In the genomic region with DNA sequence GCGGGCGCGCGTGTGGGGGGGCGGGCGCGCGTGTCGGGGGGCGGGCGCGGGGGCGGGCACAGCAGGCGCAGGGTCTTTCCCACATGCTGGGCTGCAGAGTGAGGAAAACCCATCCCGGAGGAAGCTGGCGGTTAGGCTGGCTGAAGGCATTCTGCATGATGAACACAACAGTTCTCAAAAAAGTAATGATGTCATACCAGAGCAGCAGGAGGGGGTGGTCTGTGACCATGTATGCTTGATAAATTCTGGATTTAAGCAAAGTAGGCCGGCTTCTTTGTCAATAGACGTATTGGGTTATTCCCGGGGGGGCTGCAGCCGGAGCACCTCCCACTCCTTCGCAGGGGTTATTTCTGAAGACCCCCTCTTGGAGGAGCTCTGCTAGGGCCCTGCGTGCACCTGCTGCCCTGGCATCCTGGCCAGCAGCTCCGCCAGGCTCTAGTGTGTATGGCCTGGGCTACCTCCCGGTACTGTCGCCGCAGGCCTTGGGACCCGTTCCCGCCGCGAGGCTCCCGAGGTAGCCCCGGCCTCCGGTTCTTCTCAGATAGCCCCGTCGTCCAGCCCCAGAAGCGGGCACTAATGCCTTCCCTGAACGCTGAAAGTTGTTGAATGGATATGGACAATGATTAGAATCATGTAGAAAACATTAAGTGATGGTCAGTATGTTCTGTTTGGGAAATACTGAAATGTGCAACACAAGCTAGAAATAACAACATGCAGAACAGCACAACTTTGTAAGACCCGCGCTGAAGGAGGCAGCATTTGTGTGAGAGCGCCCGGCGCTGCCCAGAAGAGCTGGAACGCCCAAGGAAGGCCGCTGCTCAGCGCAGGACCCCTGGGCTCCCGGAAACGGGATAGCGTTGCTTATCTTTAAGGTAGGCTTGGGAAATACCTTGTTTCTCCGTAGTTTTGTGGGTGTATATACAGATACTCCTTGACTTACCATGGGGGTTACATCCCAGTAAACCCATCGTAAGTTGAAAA, we compare ENCODE assay signal across 7 cellular contexts.
DNase-seq lines count a peak whose midpoint lies in the region; ATAC-seq and TF ChIP-seq lines count a peak whose summit lies in the region.

No MANE protein-coding gene starts in this region.

- peak; percentile 53 for ATAC-seq in HCT116
- peak; percentile 47 for ATAC-seq in central memory CD8-positive, alpha-beta T cell (replicated peaks; ENCODE audit: extremely low read depth, poor library complexity, severe bottlenecking)
- peak; percentile 56 to 65 for ATAC-seq in stimulated activated naive B cell treated with anti-CD40 and anti-IgM and Interleukin-4, amounts not matched to agents 10 μg/mL and 1 μg/mL and 100 μg/mL, for 72 hours (replicated peaks)

- H3K4me1 ChIP-seq in HCT116 (ENCODE audit: control insufficient read depth in 1 of 2, insufficient read depth in 2 of 2, low read length in 2 of 2) = peaks cover 0 to 6% of the 10 kb centered on the region in 2 experiments; a peak in 2 of 4 replicates

- H3K4me1 Mint-ChIP-seq in central memory CD8-positive, alpha-beta T cell = peaks cover 7% of the 10 kb centered on the region
- peaks cover 4 to 7% of the 10 kb centered on the region in 2 donors for H3K4me1 Mint-ChIP-seq in stimulated activated naive B cell treated with anti-CD40 and anti-IgM and Interleukin-4, amounts not matched to agents 10 μg/mL and 1 μg/mL and 100 μg/mL, for 72 hours

- no peaks in the 10 kb centered on the region for H3K79me2 ChIP-seq in HCT116 (ENCODE audit: insufficient read depth, low read length)

- H2AFZ ChIP-seq in HCT116 (ENCODE audit: low read depth, low read length, poor library complexity, severe bottlenecking) = no peak overlapping the region

- H3K4me2 ChIP-seq in HCT116 (ENCODE audit: low read length) = no peak overlapping the region

- no peak for TF ChIP-seq POLR2A in HCT116 (IDR thresholded peaks at IDR 0.05; ENCODE audit: borderline replicate concordance, extremely low read depth, insufficient read depth, insufficient read length)

- H3K27me3 ChIP-seq in HCT116 (ENCODE audit: insufficient read depth, low read length) = no peaks in the 10 kb centered on the region

- peaks cover 4% of the 10 kb centered on the region for H3K36me3 Mint-ChIP-seq in central memory CD8-positive, alpha-beta T cell (ENCODE audit: insufficient read depth)
- no peaks in the 10 kb centered on the region for H3K36me3 Mint-ChIP-seq in stimulated activated naive B cell treated with anti-CD40 and anti-IgM and Interleukin-4, amounts not matched to agents 10 μg/mL and 1 μg/mL and 100 μg/mL, for 72 hours

- intact Hi-C loops in HCT116 (cut with micrococcal nuclease) = loop anchor here (5.0 kb wide), 1 partner anchor 454 kb away; no protein-coding TSS in a partner anchor

- H3K9ac ChIP-seq in HCT116 (ENCODE audit: low read length) = no peak overlapping the region

- no TSS peak for BruUV-seq in HCT116 (replicated peaks; lab: Mats Ljungman, UMichigan)

- no peaks in the 10 kb centered on the region for H3K9me2 ChIP-seq in HCT116 (ENCODE audit: insufficient read depth)

- TF ChIP-seq CTCF in HCT116 (IDR thresholded peaks at IDR 0.05 in 2 of 3, conservative IDR thresholded peaks at IDR 0.05 in 1 of 3; ENCODE audit: borderline replicate concordance in 1 of 3, insufficient read depth in 1 of 3, low read depth in 2 of 3, low read length in 2 of 3) = no peak

- no peaks in the 10 kb centered on the region for H3K36me3 ChIP-seq in HCT116 (ENCODE audit: control insufficient read depth in 1 of 2, insufficient read depth in 2 of 2, low read length in 2 of 2)

- H3K4me3 ChIP-seq in GM08714 (ENCODE audit: low read length) (peak overlapping the region; percentile 46; the same call in 1 of the 2 replicates), HCT116 (replicated peaks in 1 of 2; ENCODE audit: low read depth in 1 of 2, low read length in 2 of 2) (no peak overlapping the region)

- H3K27ac ChIP-seq in HCT116 (ENCODE audit: low read depth, low read length) = no peak overlapping the region

- DNase-seq in HCT116 (ENCODE audit: low read depth, low spot score) = no peak
- DNase-seq in NCI-H774 (lab: John Stamatoyannopoulos, UW) = peak; percentile 6
- no peak for DNase-seq in central memory CD8-positive, alpha-beta T cell (ENCODE audit: low spot score in 2 of 2)
- DNase-seq in left kidney (ENCODE audit: low read depth, low spot score) = peak; percentile 92
- DNase-seq in stimulated activated naive B cell treated with anti-CD40 and anti-IgM and Interleukin-4, amounts not matched to agents 10 μg/mL and 1 μg/mL and 100 μg/mL, for 72 hours = peak; percentile 12
- DNase-seq in effector CD4-positive, alpha-beta T cell = no peak

- CTCF ChIA-PET in HCT116 (lab: Charles Lee) = no interaction called here

- H3K27ac Mint-ChIP-seq in central memory CD8-positive, alpha-beta T cell (ENCODE audit: low read depth) = peak overlapping the region; percentile 88
- no peak overlapping the region for H3K27ac Mint-ChIP-seq in stimulated activated naive B cell treated with anti-CD40 and anti-IgM and Interleukin-4, amounts not matched to agents 10 μg/mL and 1 μg/mL and 100 μg/mL, for 72 hours

- H4K20me1 ChIP-seq in HCT116 (ENCODE audit: insufficient read depth) = no peaks in the 10 kb centered on the region

- no peaks in the 10 kb centered on the region for H3K9me3 ChIP-seq in HCT116 (ENCODE audit: control insufficient read depth in 1 of 2, insufficient read depth in 1 of 2, low read depth in 1 of 2, low read length in 2 of 2)

- H3K27me3 Mint-ChIP-seq in central memory CD8-positive, alpha-beta T cell = no peaks in the 10 kb centered on the region
- H3K27me3 Mint-ChIP-seq in stimulated activated naive B cell treated with anti-CD40 and anti-IgM and Interleukin-4, amounts not matched to agents 10 μg/mL and 1 μg/mL and 100 μg/mL, for 72 hours = peaks cover 0 to 6% of the 10 kb centered on the region in 2 donors

- RAD21 ChIA-PET in HCT116 (lab: Charles Lee; ENCODE audit: low non-redundant PET in 1 of 2, low total read pairs in 2 of 2, uncharacterized antibody in 2 of 2, unreplicated experiment in 2 of 2) = no interaction called here

- TF ChIP-seq RAD21 in HCT116 (IDR thresholded peaks at IDR 0.05; ENCODE audit: low read depth) = no peak

- POLR2A ChIA-PET in HCT116 (lab: Charles Lee) = no interaction called here

- no peaks in the 10 kb centered on the region for H3K9me3 Mint-ChIP-seq in central memory CD8-positive, alpha-beta T cell
- no peaks in the 10 kb centered on the region for H3K9me3 Mint-ChIP-seq in stimulated activated naive B cell treated with anti-CD40 and anti-IgM and Interleukin-4, amounts not matched to agents 10 μg/mL and 1 μg/mL and 100 μg/mL, for 72 hours

- peak overlapping the region; percentile 86 for H3K4me3 Mint-ChIP-seq in central memory CD8-positive, alpha-beta T cell
- H3K4me3 Mint-ChIP-seq in stimulated activated naive B cell treated with anti-CD40 and anti-IgM and Interleukin-4, amounts not matched to agents 10 μg/mL and 1 μg/mL and 100 μg/mL, for 72 hours = peak overlapping the region; percentile 69 to 70

TF ChIP-seq in HCT116, 20 proteins besides CTCF, POLR2A, EP300 and RAD21 (continues in another document):
- TF ChIP-seq EGR1 (IDR thresholded peaks at IDR 0.05; ENCODE audit: low read depth) (no peak), FOSL1 (IDR thresholded peaks at IDR 0.05; ENCODE audit: low read depth) (no peak), EZH2phosphoT487 (IDR thresholded peaks at IDR 0.05; ENCODE audit: borderline replicate concordance) (no peak), CBX3 (IDR thresholded peaks at IDR 0.05; ENCODE audit: low read depth) (no peak), ZNF274 (IDR thresholded peaks at IDR 0.05; ENCODE audit: low read depth, low read length) (no peak), EZH2 (IDR thresholded peaks at IDR 0.05) (no peak), ZFX (IDR thresholded peaks at IDR 0.05) (no peak), JUND (IDR thresholded peaks at IDR 0.05) (no peak), POLR2AphosphoS5 (IDR thresholded peaks at IDR 0.05; ENCODE audit: low read depth, low read length) (no peak), SP1 (IDR thresholded peaks at IDR 0.05; ENCODE audit: low read depth) (no peak), YY1 (IDR thresholded peaks at IDR 0.05; ENCODE audit: extremely low read depth, insufficient replicate concordance, low read depth, low read length) (no peak), SRF (IDR thresholded peaks at IDR 0.05; ENCODE audit: low read depth) (no peak), ELF1 (IDR thresholded peaks at IDR 0.05; ENCODE audit: borderline replicate concordance, low read depth) (no peak)
- TF ChIP-seq, protein P1, sequence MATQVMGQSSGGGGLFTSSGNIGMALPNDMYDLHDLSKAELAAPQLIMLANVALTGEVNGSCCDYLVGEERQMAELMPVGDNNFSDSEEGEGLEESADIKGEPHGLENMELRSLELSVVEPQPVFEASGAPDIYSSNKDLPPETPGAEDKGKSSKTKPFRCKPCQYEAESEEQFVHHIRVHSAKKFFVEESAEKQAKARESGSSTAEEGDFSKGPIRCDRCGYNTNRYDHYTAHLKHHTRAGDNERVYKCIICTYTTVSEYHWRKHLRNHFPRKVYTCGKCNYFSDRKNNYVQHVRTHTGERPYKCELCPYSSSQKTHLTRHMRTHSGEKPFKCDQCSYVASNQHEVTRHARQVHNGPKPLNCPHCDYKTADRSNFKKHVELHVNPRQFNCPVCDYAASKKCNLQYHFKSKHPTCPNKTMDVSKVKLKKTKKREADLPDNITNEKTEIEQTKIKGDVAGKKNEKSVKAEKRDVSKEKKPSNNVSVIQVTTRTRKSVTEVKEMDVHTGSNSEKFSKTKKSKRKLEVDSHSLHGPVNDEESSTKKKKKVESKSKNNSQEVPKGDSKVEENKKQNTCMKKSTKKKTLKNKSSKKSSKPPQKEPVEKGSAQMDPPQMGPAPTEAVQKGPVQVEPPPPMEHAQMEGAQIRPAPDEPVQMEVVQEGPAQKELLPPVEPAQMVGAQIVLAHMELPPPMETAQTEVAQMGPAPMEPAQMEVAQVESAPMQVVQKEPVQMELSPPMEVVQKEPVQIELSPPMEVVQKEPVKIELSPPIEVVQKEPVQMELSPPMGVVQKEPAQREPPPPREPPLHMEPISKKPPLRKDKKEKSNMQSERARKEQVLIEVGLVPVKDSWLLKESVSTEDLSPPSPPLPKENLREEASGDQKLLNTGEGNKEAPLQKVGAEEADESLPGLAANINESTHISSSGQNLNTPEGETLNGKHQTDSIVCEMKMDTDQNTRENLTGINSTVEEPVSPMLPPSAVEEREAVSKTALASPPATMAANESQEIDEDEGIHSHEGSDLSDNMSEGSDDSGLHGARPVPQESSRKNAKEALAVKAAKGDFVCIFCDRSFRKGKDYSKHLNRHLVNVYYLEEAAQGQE (IDR thresholded peaks at IDR 0.05; ENCODE audit: low read depth) = no peak
- TF ChIP-seq, protein P2, sequence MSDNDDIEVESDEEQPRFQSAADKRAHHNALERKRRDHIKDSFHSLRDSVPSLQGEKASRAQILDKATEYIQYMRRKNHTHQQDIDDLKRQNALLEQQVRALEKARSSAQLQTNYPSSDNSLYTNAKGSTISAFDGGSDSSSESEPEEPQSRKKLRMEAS (IDR thresholded peaks at IDR 0.05) = no peak
- TF ChIP-seq, protein P3, sequence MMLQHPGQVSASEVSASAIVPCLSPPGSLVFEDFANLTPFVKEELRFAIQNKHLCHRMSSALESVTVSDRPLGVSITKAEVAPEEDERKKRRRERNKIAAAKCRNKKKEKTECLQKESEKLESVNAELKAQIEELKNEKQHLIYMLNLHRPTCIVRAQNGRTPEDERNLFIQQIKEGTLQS (IDR thresholded peaks at IDR 0.05) = no peak

Comparison
In these comparisons a context has a peak if more than half of its experiments do, and no peak if none do; other contexts are left out.
1. DNase-seq: peak in NCI-H774 (single experiment), left kidney (single experiment) and stimulated activated naive B cell treated with anti-CD40 and anti-IgM and Interleukin-4, amounts not matched to agents 10 μg/mL and 1 μg/mL and 100 μg/mL, for 72 hours (single experiment); none in HCT116 (single experiment), central memory CD8-positive, alpha-beta T cell (0 of 2) and effector CD4-positive, alpha-beta T cell (single experiment).
2. Peak in every context shown above with its lines, with median percentiles within 50 percentile points of each other: ATAC-seq.